In genomic region chr19:44846455-44847143, GRCh38 we compare ENCODE assay signal across 8 cellular contexts.
DNase-seq lines count a peak whose midpoint lies in the region; ATAC-seq and TF ChIP-seq lines count a peak whose summit lies in the region.

No MANE protein-coding gene starts in this region.

- no peaks in the 10 kb centered on the region for H3F3A ChIP-seq in SU-DHL-6 (ENCODE audit: insufficient read depth)

- no peak for TF ChIP-seq CTCF in SU-DHL-6 (IDR thresholded peaks at IDR 0.05; ENCODE audit: insufficient read depth, low read length, poor library complexity, severe bottlenecking)
- TF ChIP-seq CTCF in fibroblast of pulmonary artery (IDR thresholded peaks at IDR 0.05; ENCODE audit: low read length, missing control alignments): no peak
- peak; percentile 9 for TF ChIP-seq CTCF in parathyroid adenoma (IDR thresholded peaks at IDR 0.05)

- H3K79me2 ChIP-seq in SU-DHL-6 (ENCODE audit: insufficient read depth, low read length) (no peaks in the 10 kb centered on the region), parathyroid adenoma (peaks cover 31% of the 10 kb centered on the region)

- H3K4me2 ChIP-seq in SU-DHL-6 (ENCODE audit: low read depth, low read length, poor library complexity, severe bottlenecking) (peak overlapping the region; percentile 51), parathyroid adenoma (ENCODE audit: low read length) (peak overlapping the region; percentile 99)

- H3K4me1 ChIP-seq in parathyroid adenoma: peaks cover 21% of the 10 kb centered on the region

- H3K27ac ChIP-seq in SU-DHL-6 (ENCODE audit: low read depth, low read length): no peak overlapping the region
- H3K27ac ChIP-seq in parathyroid adenoma: peak overlapping the region; percentile 97

- H3K9ac ChIP-seq in SU-DHL-6 (ENCODE audit: low read length) (peak overlapping the region; percentile 31; the same call in 1 of the 2 replicates), parathyroid adenoma (peak overlapping the region; percentile 94)

- ATAC-seq in GM21360 (IDR thresholded peaks at IDR 0.05; ENCODE audit: unreplicated experiment) (peak; percentile 8), GM21447 (IDR thresholded peaks at IDR 0.05; ENCODE audit: unreplicated experiment) (no peak), GM21423 (IDR thresholded peaks at IDR 0.05; ENCODE audit: unreplicated experiment) (no peak)

- H2AFZ ChIP-seq in SU-DHL-6 (ENCODE audit: low read depth, low read length, severe bottlenecking) (no peak overlapping the region), parathyroid adenoma (peak overlapping the region; percentile 45)

- H3K9me3 ChIP-seq in SU-DHL-6 (ENCODE audit: insufficient read depth, low read length) (no peaks in the 10 kb centered on the region), parathyroid adenoma (ENCODE audit: control insufficient read depth, low read length) (no peaks in the 10 kb centered on the region)

- H3K4me3 ChIP-seq in SU-DHL-6 (ENCODE audit: insufficient read depth, low read length, poor library complexity, severe bottlenecking) (peak overlapping the region; percentile 43), fibroblast of pulmonary artery (replicated peaks; ENCODE audit: low read depth, low read length) (peak overlapping the region; percentile 97), parathyroid adenoma (ENCODE audit: low read depth, low read length) (peak overlapping the region; percentile 99)

- H3K9me2 ChIP-seq in SU-DHL-6 (replicated peaks; ENCODE audit: insufficient read depth, low read length): no peaks in the 10 kb centered on the region

- H4K20me1 ChIP-seq in SU-DHL-6 (ENCODE audit: low read depth, low read length): no peaks in the 10 kb centered on the region

- DNase-seq in fibroblast of pulmonary artery (ENCODE audit: low read depth) (peak; percentile 35), GF-D8 (lab: John Stamatoyannopoulos, UW) (no peak), NCI-H2107 treated with DMSO at 0.1 percent for 48 hours (lab: John Stamatoyannopoulos, UW; ENCODE audit: unreplicated experiment) (no peak)

- H3K27me3 ChIP-seq in SU-DHL-6 (ENCODE audit: low read length) (no peaks in the 10 kb centered on the region), parathyroid adenoma (ENCODE audit: control insufficient read depth, insufficient read depth, low read length) (no peaks in the 10 kb centered on the region)

- H3K36me3 ChIP-seq in SU-DHL-6 (ENCODE audit: low read length) (no peaks in the 10 kb centered on the region), parathyroid adenoma (ENCODE audit: control insufficient read depth, insufficient read depth, low read length) (no peaks in the 10 kb centered on the region)

Comparison
In these comparisons a context has a peak if more than half of its experiments do, and no peak if none do; other contexts are left out.
1. H3K4me3 ChIP-seq: peak in every context shown above with its lines; median percentile 99 in parathyroid adenoma; 97 in fibroblast of pulmonary artery; 43 in SU-DHL-6.